ENCODE assay signal across 15 cellular contexts in the genomic region with DNA sequence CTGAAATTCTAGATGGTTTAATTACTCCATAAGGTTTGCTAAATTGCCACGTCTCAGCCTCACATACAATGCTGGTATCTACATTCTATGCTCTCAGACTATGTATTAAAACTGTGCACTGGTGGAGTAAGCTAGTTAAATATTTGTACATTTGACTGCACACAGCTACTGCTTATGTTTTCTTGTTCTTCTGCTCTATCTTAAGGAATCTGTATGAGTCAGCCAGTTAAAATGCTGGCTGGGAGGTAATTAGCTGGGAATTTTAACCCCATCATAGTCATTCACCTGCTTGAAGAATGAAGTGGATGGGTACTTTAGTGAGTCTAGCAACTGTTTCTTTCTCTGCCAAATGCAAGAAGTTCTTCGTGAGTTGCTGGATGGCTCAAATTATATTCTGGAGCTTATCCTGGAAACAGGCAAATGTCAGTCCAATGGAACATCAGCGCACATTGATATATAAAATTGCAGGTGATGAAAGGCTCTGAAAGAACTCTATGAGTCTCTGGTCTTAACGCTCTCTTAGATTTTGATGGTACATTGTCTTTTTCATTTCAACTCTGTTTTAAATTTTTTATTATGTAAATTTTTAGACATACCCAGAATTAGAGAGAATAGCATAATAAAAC.
DNase-seq lines count a peak whose midpoint lies in the region; ATAC-seq, FAIRE-seq and TF ChIP-seq lines count a peak whose summit lies in the region.
"Had no signal": no experiment of that assay in that cellular context is flagged by ENCODE, and none has a peak within 500 bp of the region (broad histone marks: within the 10 kb centered on the region; RNA-seq: fewer than 3 reads in every experiment).

No MANE protein-coding gene starts in this region.

- H3K4me3 Mint-ChIP-seq in progenitor cell of endocrine pancreas (ENCODE audit: low read depth) = no peak overlapping the region
- H3K4me3 Mint-ChIP-seq in natural killer cell treated with Interleukin-12 subunit alpha and Interleukin-12 subunit beta and Interleukin-15 and Interleukin-18, amount 100 ng/mL, for 72 hours = no peak overlapping the region
- H3K4me3 Mint-ChIP-seq: GM23338; T-helper 2 cell treated with Interferon-gamma antibody and Interleukin-4, amounts not matched to agents 5 μg/mL and 100 μg/mL, for 36 hours had no signal

- H3K36me3 Mint-ChIP-seq in progenitor cell of endocrine pancreas (ENCODE audit: insufficient read depth) = peaks cover 1% of the 10 kb centered on the region
- H3K36me3 Mint-ChIP-seq in natural killer cell treated with Interleukin-12 subunit alpha and Interleukin-12 subunit beta and Interleukin-15 and Interleukin-18, amount 100 ng/mL, for 72 hours = no peaks in the 10 kb centered on the region

- no peak for TF ChIP-seq CTCF in progenitor cell of endocrine pancreas (IDR thresholded peaks at IDR 0.05; ENCODE audit: unreplicated experiment)

- peak overlapping the region; percentile 57 for H3K27ac Mint-ChIP-seq in progenitor cell of endocrine pancreas
- H3K27ac Mint-ChIP-seq in natural killer cell treated with Interleukin-12 subunit alpha and Interleukin-12 subunit beta and Interleukin-15 and Interleukin-18, amount 100 ng/mL, for 72 hours = no peak overlapping the region
- H3K27ac Mint-ChIP-seq: GM23338; T-helper 2 cell treated with Interferon-gamma antibody and Interleukin-4, amounts not matched to agents 5 μg/mL and 100 μg/mL, for 36 hours had no signal

- peak; percentile 76 for DNase-seq in ELR (ENCODE audit: low read depth)
- peak; percentile 82 for DNase-seq in RCC 7860 (ENCODE audit: low spot score)
- DNase-seq in fibroblast of peridontal ligament (ENCODE audit: extremely low read depth) = peak; percentile 31
- no peak for DNase-seq in progenitor cell of endocrine pancreas (ENCODE audit: low spot score, unreplicated experiment)
- DNase-seq in natural killer cell treated with Interleukin-12 subunit alpha and Interleukin-12 subunit beta and Interleukin-15 and Interleukin-18, amount 100 ng/mL, for 72 hours (ENCODE audit: low spot score) = no peak
- no peak for DNase-seq in 8988T
- DNase-seq in NCI-H2227 (lab: John Stamatoyannopoulos, UW; ENCODE audit: unreplicated experiment) = no peak
- no peak for DNase-seq in activated CD4-positive, CD25-positive, alpha-beta regulatory T cell (lab: John Stamatoyannopoulos, UW)
- DNase-seq: body of pancreas; DMS79; esophagus squamous epithelium; NCI-H1417 treated with DMSO at 0.1 percent for 48 hours; stimulated activated CD8-positive, alpha-beta memory T cell treated with anti-CD3 and anti-CD28 coated beads, Interleukin-4, amount 100 ng/mL, for 48 hours had no signal

- H3K9me3 Mint-ChIP-seq in progenitor cell of endocrine pancreas (ENCODE audit: low read depth) = no peaks in the 10 kb centered on the region
- no peaks in the 10 kb centered on the region for H3K9me3 Mint-ChIP-seq in natural killer cell treated with Interleukin-12 subunit alpha and Interleukin-12 subunit beta and Interleukin-15 and Interleukin-18, amount 100 ng/mL, for 72 hours
- H3K9me3 Mint-ChIP-seq: GM23338; T-helper 2 cell treated with Interferon-gamma antibody and Interleukin-4, amounts not matched to agents 5 μg/mL and 100 μg/mL, for 36 hours had no signal

- peak; percentile 91 for FAIRE-seq in RCC 7860 (lab: Jason Lieb, UNC)

- no peaks in the 10 kb centered on the region for H3K27me3 Mint-ChIP-seq in progenitor cell of endocrine pancreas
- no peaks in the 10 kb centered on the region for H3K27me3 Mint-ChIP-seq in natural killer cell treated with Interleukin-12 subunit alpha and Interleukin-12 subunit beta and Interleukin-15 and Interleukin-18, amount 100 ng/mL, for 72 hours

- no peak for ATAC-seq in natural killer cell treated with Interleukin-12 subunit alpha and Interleukin-12 subunit beta and Interleukin-15 and Interleukin-18, amount 100 ng/mL, for 72 hours
- ATAC-seq: body of pancreas, GM23338 had no signal

- peaks cover 8% of the 10 kb centered on the region for H3K4me1 Mint-ChIP-seq in progenitor cell of endocrine pancreas (ENCODE audit: low read depth)
- no peaks in the 10 kb centered on the region for H3K4me1 Mint-ChIP-seq in natural killer cell treated with Interleukin-12 subunit alpha and Interleukin-12 subunit beta and Interleukin-15 and Interleukin-18, amount 100 ng/mL, for 72 hours (ENCODE audit: low read depth in 2 of 2)
- H3K4me1 Mint-ChIP-seq: GM23338 had no signal

Comparison
In these comparisons a context has a peak if more than half of its experiments do, and no peak if none do; other contexts are left out.
1. DNase-seq: peak in ELR (single experiment), RCC 7860 (single experiment) and fibroblast of peridontal ligament (single experiment); none in progenitor cell of endocrine pancreas (single experiment), natural killer cell treated with Interleukin-12 subunit alpha and Interleukin-12 subunit beta and Interleukin-15 and Interleukin-18, amount 100 ng/mL, for 72 hours (single experiment), 8988T (single experiment), NCI-H2227 (single experiment) and activated CD4-positive, CD25-positive, alpha-beta regulatory T cell (0 of 4).